In the genomic region with DNA sequence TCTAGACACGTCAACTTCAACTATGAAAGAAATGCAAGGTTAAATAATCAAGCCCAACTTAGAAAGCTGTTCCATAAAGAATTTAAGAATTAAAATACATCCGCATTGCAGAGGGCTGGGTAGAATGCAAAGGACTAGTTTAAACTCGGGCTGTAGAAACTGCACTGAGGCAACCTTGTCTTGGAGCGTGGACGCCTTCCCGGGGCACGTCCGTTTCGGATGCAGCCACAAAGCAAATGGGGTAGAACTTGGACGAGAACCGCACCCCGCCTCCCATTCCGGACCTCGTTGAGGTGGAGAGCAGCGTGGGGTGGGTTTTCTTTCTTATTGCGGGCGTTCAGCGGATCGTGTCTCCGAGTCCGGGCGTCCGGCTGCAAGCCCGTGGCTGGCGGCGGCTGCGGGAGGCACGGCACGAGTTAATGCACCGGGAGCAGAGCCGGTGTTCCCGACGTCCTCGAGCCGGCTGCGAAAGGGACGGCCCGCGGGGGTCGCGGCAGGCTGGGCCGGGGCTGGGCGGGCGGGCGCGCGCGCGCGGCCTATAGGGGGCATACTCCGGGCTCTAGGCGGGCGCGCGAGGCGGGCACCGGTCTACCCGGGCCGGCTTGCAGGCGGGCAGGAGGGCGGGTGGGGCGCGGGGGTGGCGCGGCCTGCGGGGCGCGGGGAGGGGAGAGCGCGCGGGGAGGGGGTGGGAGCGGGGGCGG, we compare ENCODE assay signal across 8 cellular contexts. TPM values are rescaled to one million over a fixed set of nuclear protein-coding genes. Genes with fewer than 3 reads are reported as not detected.
DNase-seq lines count a peak whose midpoint lies in the region; ATAC-seq, FAIRE-seq and TF ChIP-seq lines count a peak whose summit lies in the region.

No MANE protein-coding gene starts in this region.

- peak overlapping the region; percentile 94 for H3K4me3 Mint-ChIP-seq in activated CD8-positive, alpha-beta T cell treated with anti-CD3 and anti-CD28 coated beads, Interleukin-2, amount 10 ng/mL, durations not matched to agents 7 days and 5 days

- no peak overlapping the region for H2BK20ac ChIP-seq in H1 (ENCODE audit: low read length)

- H4K5ac ChIP-seq in H1 (ENCODE audit: insufficient read length, low read depth, low read length) = peak overlapping the region; percentile 86

- no peak overlapping the region for H3K27ac ChIP-seq in DOHH2 (ENCODE audit: low read depth, low read length)
- H3K27ac ChIP-seq in H1 (ENCODE audit: low read depth, low read length) = peak overlapping the region; percentile 64; the same call in 1 of the 2 replicates

- H3K4me1 Mint-ChIP-seq in activated CD8-positive, alpha-beta T cell treated with anti-CD3 and anti-CD28 coated beads, Interleukin-2, amount 10 ng/mL, durations not matched to agents 7 days and 5 days (ENCODE audit: low read depth) = peaks cover 51% of the 10 kb centered on the region

- no peak overlapping the region for H3K14ac ChIP-seq in H1 (ENCODE audit: insufficient read length)

- peaks cover 13% of the 10 kb centered on the region for H3K23me2 ChIP-seq in H1 (ENCODE audit: low read depth, low read length)

- H3K56ac ChIP-seq in H1 (replicated peaks; ENCODE audit: insufficient read length, low read depth, low read length) = peak overlapping the region; percentile 94

- peaks cover 6% of the 10 kb centered on the region; the same call in 1 of the 2 replicates for H4K20me1 ChIP-seq in DOHH2 (ENCODE audit: control insufficient read depth, insufficient read depth, low read depth, low read length)
- peaks cover 37 to 47% of the 10 kb centered on the region in 2 experiments for H4K20me1 ChIP-seq in H1 (replicated peaks in 1 of 2; ENCODE audit: control insufficient read depth in 1 of 2, insufficient read depth in 2 of 2, low read length in 2 of 2)

- H2AFZ ChIP-seq in H1 (ENCODE audit: low read length) = no peak overlapping the region

- peak overlapping the region; percentile 93 for H3K27ac Mint-ChIP-seq in activated CD8-positive, alpha-beta T cell treated with anti-CD3 and anti-CD28 coated beads, Interleukin-2, amount 10 ng/mL, durations not matched to agents 7 days and 5 days

- TF ChIP-seq RAD21 in H1 (IDR thresholded peaks at IDR 0.05 in 1 of 2, conservative IDR thresholded peaks at IDR 0.05 in 1 of 2; ENCODE audit: low read depth in 2 of 2, low read length in 2 of 2) = peak in 1 of 2 experiments; percentile 28; a peak in 1 of 4 replicates

- H3K27me3 ChIP-seq in DOHH2 (ENCODE audit: control insufficient read depth, low read length) = no peaks in the 10 kb centered on the region; the same call in 1 of the 2 replicates
- H3K27me3 ChIP-seq in H1 (replicated peaks in 1 of 4; ENCODE audit: control insufficient read depth in 3 of 4, extremely low read depth in 1 of 4, insufficient read depth in 3 of 4, low read length in 3 of 4) = no peaks in the 10 kb centered on the region

- H3K79me2 ChIP-seq in DOHH2 (ENCODE audit: control insufficient read depth, low read length) (peaks cover 46% of the 10 kb centered on the region), H1 (ENCODE audit: control insufficient read depth in 1 of 2, insufficient read depth in 2 of 2, low read length in 2 of 2) (peaks cover 66 to 80% of the 10 kb centered on the region in 2 experiments)

- H2BK15ac ChIP-seq in H1 (ENCODE audit: low read length) = no peak overlapping the region

- H3F3A ChIP-seq in DOHH2 (ENCODE audit: control insufficient read depth, insufficient read depth) = peaks cover 17% of the 10 kb centered on the region; the same call in 1 of the 2 replicates

- TF ChIP-seq EP300 in H1 (IDR thresholded peaks at IDR 0.05; ENCODE audit: borderline replicate concordance in 1 of 2, low read depth in 2 of 2, low read length in 2 of 2) = no peak

- no peak for FAIRE-seq in H1 (lab: Jason Lieb, UNC)

- H3K4me1 ChIP-seq in DOHH2 (ENCODE audit: control insufficient read depth, low read length) (peaks cover 42% of the 10 kb centered on the region), H1 (replicated peaks in 1 of 4; ENCODE audit: control insufficient read depth in 3 of 4, insufficient read depth in 4 of 4, low read length in 3 of 4) (peaks cover 5 to 15% (median 11%) of the 10 kb centered on the region in 4 experiments)

- no peak overlapping the region for H2BK12ac ChIP-seq in H1 (ENCODE audit: low read depth, low read length)

- peak overlapping the region; percentile 88 for H2BK5ac ChIP-seq in H1 (ENCODE audit: low read depth, low read length)

- peak overlapping the region; percentile 80 to 85 (median 82) for H3K9ac ChIP-seq in H1 (replicated peaks in 1 of 4; ENCODE audit: extremely low read depth in 1 of 4, low read depth in 3 of 4, low read length in 3 of 4)

- peak; percentile 25 for ATAC-seq in activated CD8-positive, alpha-beta T cell treated with anti-CD3 and anti-CD28 coated beads, Interleukin-2, amount 10 ng/mL, durations not matched to agents 7 days and 5 days
- no peak for ATAC-seq in HG02870 (IDR thresholded peaks at IDR 0.05; ENCODE audit: unreplicated experiment)

- peak in 1 of 2 experiments; percentile 32; a peak in 1 of 3 replicates for TF ChIP-seq POLR2A in H1 (IDR thresholded peaks at IDR 0.05; ENCODE audit: control extremely low read depth in 1 of 2, low read depth in 2 of 2, low read length in 2 of 2)

- peak overlapping the region; percentile 98 for H3K18ac ChIP-seq in H1 (ENCODE audit: extremely low read depth, low read length)

- POLR2A ChIA-PET in activated CD8-positive, alpha-beta T cell treated with anti-CD3 and anti-CD28 coated beads, Interleukin-2, amount 10 ng/mL, durations not matched to agents 7 days and 5 days (lab: Charles Lee) = interaction anchor here (0.9 to 2.4 kb wide), 9 partner anchors 12 to 157 kb away, joined by 3 to 13 read pairs (median 6); no protein-coding TSS in a partner anchor
- POLR2A ChIA-PET in H1 (lab: Charles Lee; ENCODE audit: partially characterized antibody) = interaction anchor here (0.6 to 4.0 kb wide), 6 partner anchors 10 to 209 kb away, joined by 3 to 21 read pairs (median 4); no protein-coding TSS in a partner anchor

- no peaks in the 10 kb centered on the region for H3K9me2 ChIP-seq in DOHH2 (replicated peaks; ENCODE audit: control insufficient read depth, low read length)

- H3K23ac ChIP-seq in H1 (ENCODE audit: insufficient read length) = no peak overlapping the region

- peak overlapping the region; percentile 3 for H4K8ac ChIP-seq in H1 (ENCODE audit: extremely low read depth, insufficient read depth, low read length)

- DNase-seq in HCEC 1CT (peak; percentile 61), NCI-H2029 (lab: John Stamatoyannopoulos, UW) (peak; percentile 54), H1 (ENCODE audit: low read depth in 1 of 2, low spot score in 2 of 2) (peak in 1 of 2 experiments; percentile 65), midbrain (lab: John Stamatoyannopoulos, UW) (peak; percentile 64)
- DNase-seq in activated CD8-positive, alpha-beta T cell treated with anti-CD3 and anti-CD28 coated beads, Interleukin-2, amount 10 ng/mL, durations not matched to agents 7 days and 5 days = peak; percentile 67
- peak; percentile 37 to 42 for DNase-seq in stimulated activated CD8-positive, alpha-beta memory T cell treated with anti-CD3 and anti-CD28 coated beads, Interleukin-15, amount 100 ng/mL, for 48 hours (ENCODE audit: low read depth in 2 of 2)

- CTCF ChIA-PET in activated CD8-positive, alpha-beta T cell treated with anti-CD3 and anti-CD28 coated beads, Interleukin-2, amount 10 ng/mL, durations not matched to agents 7 days and 5 days (lab: Charles Lee) = interaction anchor here (0.7 to 1.4 kb wide), 6 partner anchors 34 to 215 kb away, joined by 3 to 5 read pairs (median 4); no protein-coding TSS in a partner anchor
- CTCF ChIA-PET in H1 (lab: Charles Lee; ENCODE audit: partially characterized antibody) = interaction anchor here (0.6 kb wide), 1 partner anchor 880 kb away, joined by 3 read pairs; no protein-coding TSS in a partner anchor

- peak overlapping the region; percentile 75 for H2BK120ac ChIP-seq in H1 (replicated peaks; ENCODE audit: low read depth, low read length)

- no peak overlapping the region for H2AK5ac ChIP-seq in H1 (ENCODE audit: low read depth, low read length)

- H3K4me3 ChIP-seq in DOHH2 (ENCODE audit: low read length) (peak overlapping the region; percentile 76), H1 (ENCODE audit: extremely low read depth in 1 of 4, insufficient read depth in 2 of 4, low read depth in 3 of 4, low read length in 4 of 4) (peak overlapping the region; percentile 94 to 99 (median 96))

- 3% methylated on average over 41 of the region's 73 CpGs; no CpG with 5 or more reads in 1 of the 2 experiments for WGBS in H1 (ENCODE audit: extremely low coverage in 1 of 2, insufficient coverage in 1 of 2, insufficient read length in 1 of 2, insufficient replicate concordance in 2 of 2, low coverage in 1 of 2, low lambda C conversion rate in 2 of 2, missing lambda C conversion rate in 1 of 2), 2 experiments

- peak; percentile 33 for TF ChIP-seq CTCF in DOHH2 (IDR thresholded peaks at IDR 0.05; ENCODE audit: low read depth, low read length, poor library complexity, severe bottlenecking)
- TF ChIP-seq CTCF in H1 (IDR thresholded peaks at IDR 0.05; ENCODE audit: control extremely low read depth in 1 of 3, insufficient read depth in 1 of 3, low read depth in 1 of 3, low read length in 3 of 3) = peak; percentile 24 to 35 (median 28); a peak in 3 of 4 replicates

- H3K79me1 ChIP-seq in H1 (ENCODE audit: low read depth, low read length) = no peaks in the 10 kb centered on the region

- peaks cover 27% of the 10 kb centered on the region for H3K36me3 Mint-ChIP-seq in activated CD8-positive, alpha-beta T cell treated with anti-CD3 and anti-CD28 coated beads, Interleukin-2, amount 10 ng/mL, durations not matched to agents 7 days and 5 days (ENCODE audit: low read depth)

- H4K91ac ChIP-seq in H1 (replicated peaks; ENCODE audit: insufficient read length, low read length) = peak overlapping the region; percentile 63

- peak overlapping the region; percentile 82 for H3K4me2 ChIP-seq in DOHH2 (ENCODE audit: low read length)
- peak overlapping the region; percentile 29 to 59 for H3K4me2 ChIP-seq in H1 (ENCODE audit: insufficient read depth in 1 of 2, low read depth in 2 of 2, low read length in 2 of 2)

- no peaks in the 10 kb centered on the region for H3K27me3 Mint-ChIP-seq in activated CD8-positive, alpha-beta T cell treated with anti-CD3 and anti-CD28 coated beads, Interleukin-2, amount 10 ng/mL, durations not matched to agents 7 days and 5 days (ENCODE audit: low read depth)

- H3K4ac ChIP-seq in H1 (replicated peaks; ENCODE audit: insufficient read length, low read depth, low read length) = peak overlapping the region; percentile 57

- no peaks in the 10 kb centered on the region for H3K9me3 Mint-ChIP-seq in activated CD8-positive, alpha-beta T cell treated with anti-CD3 and anti-CD28 coated beads, Interleukin-2, amount 10 ng/mL, durations not matched to agents 7 days and 5 days (ENCODE audit: insufficient read depth)

- H3K9me3 ChIP-seq in DOHH2 (ENCODE audit: control insufficient read depth, insufficient read depth, low read length) (no peaks in the 10 kb centered on the region), H1 (ENCODE audit: insufficient read depth in 2 of 2, low read depth in 1 of 2, low read length in 1 of 2) (no peaks in the 10 kb centered on the region)

- H3K36me3 ChIP-seq in DOHH2 (ENCODE audit: control insufficient read depth, low read length) (no peaks in the 10 kb centered on the region), H1 (ENCODE audit: control insufficient read depth in 2 of 4, insufficient read depth in 4 of 4, low read length in 3 of 4) (0 out of 8 replicates have a peak, but pooled peaks cover 0 to 3% (median 0%) of the 10 kb centered on the region in 4 experiments)

RNA-seq across cellular contexts. Expression of a gene that starts 2.0 kb away (rescaled TPM):
- 10 to 100 TPM; 33.0 to 33.2 TPM for total RNA-seq in activated CD8-positive, alpha-beta T cell treated with anti-CD3 and anti-CD28 coated beads, Interleukin-2, amount 10 ng/mL, durations not matched to agents 7 days and 5 days
- 237 and 239 TPM in 2 replicates for total RNA-seq in H1 (2021; fragmentation: NEBNext Ultra II Directional; extraction: Animal tissue kit (Norgen Biotek cat#: 25700))
- polyA plus RNA-seq in H1 (2011; rRNA removed) = 60.1 and 75.5 TPM in 2 replicates
- 100 TPM for polyA plus RNA-seq in H1 (2011; cell fraction: cytosol; rRNA removed)
- polyA plus RNA-seq in H1 (2011; cell fraction: nucleus; rRNA removed) = 111 TPM
- polyA plus RNA-seq in H1 (2012, experiment 1 of 2) = 103 to 131 TPM (median 115 TPM) in 4 replicates
- 14.2 TPM for polyA plus RNA-seq in H1 (2012, experiment 2 of 2)
- polyA plus RNA-seq in H1 (2013, experiment 1 of 2) = 237 TPM
- polyA plus RNA-seq in H1 (2013, experiment 2 of 2) = 255 TPM
- 153 and 170 TPM in 2 replicates for polyA minus RNA-seq in H1 (2011; rRNA and poly(A)+ RNA removed)
- polyA minus RNA-seq in H1 (2011; cell fraction: cytosol; rRNA and poly(A)+ RNA removed) = 113 TPM
- polyA minus RNA-seq in H1 (2011; cell fraction: nucleus; rRNA and poly(A)+ RNA removed) = 104 TPM
